6 cellular contexts compared by ENCODE assay signal in the genomic region with DNA sequence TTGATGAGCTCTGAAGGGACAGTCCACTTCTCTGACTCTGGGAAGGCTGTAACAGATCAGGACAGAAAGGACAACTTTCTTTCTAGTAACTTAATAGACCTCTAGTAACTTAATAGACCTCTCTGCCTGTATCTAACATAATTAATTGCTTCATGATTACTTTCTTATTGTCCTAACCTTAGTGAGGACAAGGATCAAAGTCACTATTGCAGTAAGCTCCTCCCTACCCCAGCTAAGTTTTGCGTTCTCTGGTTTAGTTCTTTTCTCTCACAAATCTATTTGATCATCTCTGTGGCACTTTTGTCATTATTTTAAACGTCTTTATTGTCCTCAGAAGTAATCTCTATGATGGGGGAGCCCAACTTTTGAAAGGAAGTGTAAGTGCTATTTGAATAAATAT.
"Had no signal": no experiment of that assay in that cellular context is flagged by ENCODE, and none has a peak within 500 bp of the region (broad histone marks: within the 10 kb centered on the region; RNA-seq: fewer than 3 reads in every experiment).

No MANE protein-coding gene starts in this region.

- H3K4me3 ChIP-seq: GM23338 had no signal

- ATAC-seq: GM23338 had no signal

- H2AFZ ChIP-seq: GM23338 had no signal

- FAIRE-seq: H54, HTR-8/SVneo had no signal

- H3K4me2 ChIP-seq: GM23338 had no signal

- DNase-seq: H9, HCEC 1CT, KBM-7 had no signal
